In genomic region chr6:167827062-167827587, GRCh38 we compare ENCODE assay signal across 8 cellular contexts. TPM values are rescaled to one million over a fixed set of nuclear protein-coding genes. Genes with fewer than 3 reads are reported as not detected.
A peak's percentile ranks its signal among the peaks of the same experiment; 100 is the strongest.
DNase-seq lines count a peak whose midpoint lies in the region; ATAC-seq and TF ChIP-seq lines count a peak whose summit lies in the region.

No MANE protein-coding gene starts in this region.

- H3K4me1 ChIP-seq in HCT116 (ENCODE audit: control insufficient read depth in 1 of 2, insufficient read depth in 2 of 2, low read length in 2 of 2) (peaks cover 14 to 53% of the 10 kb centered on the region in 2 experiments), mesendoderm (ENCODE audit: control insufficient read depth, low read depth, low read length) (no peaks in the 10 kb centered on the region)

- peak overlapping the region; percentile 47 for H2BK15ac ChIP-seq in mesendoderm (replicated peaks; ENCODE audit: low read depth)

- H3K27ac Mint-ChIP-seq in central memory CD8-positive, alpha-beta T cell (ENCODE audit: low read depth): no peak overlapping the region

- peak overlapping the region; percentile 90; the same call in 1 of the 2 replicates for H3K4me2 ChIP-seq in HCT116 (ENCODE audit: low read length)
- H3K4me2 ChIP-seq in mesendoderm (ENCODE audit: low read length): no peak overlapping the region

- H3K9ac ChIP-seq in HCT116 (ENCODE audit: low read length) (peak overlapping the region; percentile 66; the same call in 1 of the 2 replicates), mesendoderm (ENCODE audit: low read length) (peak overlapping the region; percentile 89)

- H3K4me3 ChIP-seq in HCT116 (replicated peaks in 1 of 2; ENCODE audit: low read depth in 1 of 2, low read length in 2 of 2): peak overlapping the region; percentile 68 to 81; a peak in 3 of 4 replicates
- peak overlapping the region; percentile 63 for H3K4me3 ChIP-seq in MG63
- peak overlapping the region; percentile 78 for H3K4me3 ChIP-seq in mesendoderm (ENCODE audit: low read length)

- BruUV-seq in HCT116 (replicated peaks; lab: Mats Ljungman, UMichigan): no TSS peak

- H3K9me3 ChIP-seq in HCT116 (ENCODE audit: control insufficient read depth in 1 of 2, insufficient read depth in 1 of 2, low read depth in 1 of 2, low read length in 2 of 2): no peaks in the 10 kb centered on the region
- no peaks in the 10 kb centered on the region for H3K9me3 ChIP-seq in MG63

- H3K79me1 ChIP-seq in mesendoderm (ENCODE audit: low read length): peaks cover 2% of the 10 kb centered on the region

- no peaks in the 10 kb centered on the region for H3K27me3 ChIP-seq in HCT116 (ENCODE audit: insufficient read depth, low read length)
- H3K27me3 ChIP-seq in MG63: no peaks in the 10 kb centered on the region; the same call in 1 of the 2 replicates
- no peaks in the 10 kb centered on the region for H3K27me3 ChIP-seq in mesendoderm (ENCODE audit: insufficient read depth, low read length, poor library complexity)

- H3K27ac ChIP-seq in HCT116 (ENCODE audit: low read depth, low read length) (peak overlapping the region; percentile 59; the same call in 1 of the 2 replicates), mesendoderm (ENCODE audit: low read depth, low read length) (peak overlapping the region; percentile 97)

- no peak overlapping the region for H2BK5ac ChIP-seq in mesendoderm (ENCODE audit: low read length)

- peak overlapping the region; percentile 80 for H3K4me3 Mint-ChIP-seq in central memory CD8-positive, alpha-beta T cell

- H3K4ac ChIP-seq in mesendoderm (ENCODE audit: low read depth, low read length): peak overlapping the region; percentile 72

- POLR2A ChIA-PET in HCT116 (lab: Charles Lee): no interaction called here

- peaks cover 5% of the 10 kb centered on the region for H3K36me3 Mint-ChIP-seq in central memory CD8-positive, alpha-beta T cell (ENCODE audit: insufficient read depth)

- H3K4me1 Mint-ChIP-seq in central memory CD8-positive, alpha-beta T cell: peaks cover 12% of the 10 kb centered on the region

- H3K9me2 ChIP-seq in HCT116 (ENCODE audit: insufficient read depth): no peaks in the 10 kb centered on the region

- no CpG with 5 or more reads among the region's 77 CpGs for WGBS in mesendoderm (ENCODE audit: extremely low coverage, insufficient coverage, low lambda C conversion rate)

- H4K5ac ChIP-seq in mesendoderm (ENCODE audit: low read length): no peak overlapping the region

- ATAC-seq in HCT116: peak; percentile 56
- peak; percentile 6 for ATAC-seq in central memory CD8-positive, alpha-beta T cell (replicated peaks; ENCODE audit: extremely low read depth, poor library complexity, severe bottlenecking)

- no peak overlapping the region for H3K23ac ChIP-seq in mesendoderm (ENCODE audit: low read length)

- peaks cover 38% of the 10 kb centered on the region for H3K27me3 Mint-ChIP-seq in central memory CD8-positive, alpha-beta T cell

- H3K36me3 ChIP-seq in HCT116 (ENCODE audit: control insufficient read depth in 1 of 2, insufficient read depth in 2 of 2, low read length in 2 of 2) (no peaks in the 10 kb centered on the region), MG63 (no peaks in the 10 kb centered on the region; the same call in 1 of the 2 replicates), mesendoderm (ENCODE audit: control insufficient read depth, insufficient read depth, low read length) (peaks cover 3% of the 10 kb centered on the region)

- H3K79me2 ChIP-seq in HCT116 (ENCODE audit: insufficient read depth, low read length): peaks cover 46% of the 10 kb centered on the region
- H3K79me2 ChIP-seq in mesendoderm (ENCODE audit: control insufficient read depth, insufficient read depth, low read length): peaks cover 32% of the 10 kb centered on the region

- H2AFZ ChIP-seq in HCT116 (ENCODE audit: low read depth, low read length, poor library complexity, severe bottlenecking): no peak overlapping the region

- peak; percentile 72 for DNase-seq in activated effector memory CD4-positive, alpha-beta T cell treated with anti-CD3 and anti-CD28 coated beads, Interleukin-2, amount 50 U/mL, for 16 hours
- DNase-seq in activated effector memory CD4-positive, alpha-beta T cell treated with Interleukin-2 at 50 U/mL for 16 hours: no peak
- DNase-seq in HCT116 (ENCODE audit: low read depth, low spot score) (no peak), MG63 (peak; percentile 39), mesendoderm (peak; percentile 62), NCI-H2107 (lab: John Stamatoyannopoulos, UW) (no peak), OCI-M2 (lab: John Stamatoyannopoulos, UW; ENCODE audit: unreplicated experiment) (no peak)
- no peak for DNase-seq in central memory CD8-positive, alpha-beta T cell (ENCODE audit: low spot score in 2 of 2)

- TF ChIP-seq RAD21 in HCT116 (IDR thresholded peaks at IDR 0.05; ENCODE audit: low read depth): no peak

- peaks cover 23% of the 10 kb centered on the region for H4K20me1 ChIP-seq in HCT116 (ENCODE audit: insufficient read depth)

- CTCF ChIA-PET in HCT116 (lab: Charles Lee): no interaction called here

- H3K56ac ChIP-seq in mesendoderm (ENCODE audit: low read length): peak overlapping the region; percentile 95

- H4K8ac ChIP-seq in mesendoderm (ENCODE audit: low read depth, low read length): peak overlapping the region; percentile 86

- TF ChIP-seq POLR2A in HCT116 (IDR thresholded peaks at IDR 0.05; ENCODE audit: borderline replicate concordance, extremely low read depth, insufficient read depth, insufficient read length): no peak

- peak overlapping the region; percentile 19 for H2BK120ac ChIP-seq in mesendoderm (ENCODE audit: low read depth, low read length)

- no peak for TF ChIP-seq CTCF in HCT116 (IDR thresholded peaks at IDR 0.05 in 2 of 3, conservative IDR thresholded peaks at IDR 0.05 in 1 of 3; ENCODE audit: borderline replicate concordance in 1 of 3, insufficient read depth in 1 of 3, low read depth in 2 of 3, low read length in 2 of 3)

- intact Hi-C loops in HCT116 (cut with micrococcal nuclease): no loop called here

- H2AK5ac ChIP-seq in mesendoderm (ENCODE audit: low read length): no peak overlapping the region

- no peaks in the 10 kb centered on the region for H3K9me3 Mint-ChIP-seq in central memory CD8-positive, alpha-beta T cell

- RAD21 ChIA-PET in HCT116 (lab: Charles Lee; ENCODE audit: low non-redundant PET in 1 of 2, low total read pairs in 2 of 2, uncharacterized antibody in 2 of 2, unreplicated experiment in 2 of 2): no interaction called here

- peak overlapping the region; percentile 96 for H3K18ac ChIP-seq in mesendoderm (ENCODE audit: low read length)

TF ChIP-seq in HCT116, 20 proteins besides CTCF, POLR2A, EP300 and RAD21:
- TF ChIP-seq SRF (IDR thresholded peaks at IDR 0.05; ENCODE audit: low read depth): no peak
- peak; percentile 40 for TF ChIP-seq ZFX (IDR thresholded peaks at IDR 0.05)
- no peak for TF ChIP-seq SP1 (IDR thresholded peaks at IDR 0.05; ENCODE audit: low read depth)

RNA-seq across cellular contexts. Expression of gene AFDN, which starts 0.4 kb away (rescaled TPM):
- total RNA-seq in HCT116 (2021; ENCODE audit: unreplicated experiment): 59.4 TPM
- polyA plus RNA-seq in HCT116 (2012): 31.2 and 32.9 TPM in 2 replicates
- total RNA-seq in MG63 (2014; rRNA removed; shearing (Covaris generic); ENCODE audit: low replicate concordance): 19.9 and 39.0 TPM in 2 replicates
- polyA plus RNA-seq in mesendoderm (2013, experiment 1 of 2): 115 TPM
- polyA plus RNA-seq in mesendoderm (2013, experiment 2 of 2): 113 TPM

Comparison
In these comparisons a context has a peak if more than half of its experiments do, and no peak if none do; other contexts are left out.
1. DNase-seq: peak in activated effector memory CD4-positive, alpha-beta T cell treated with anti-CD3 and anti-CD28 coated beads, Interleukin-2, amount 50 U/mL, for 16 hours (single experiment), MG63 (single experiment) and mesendoderm (single experiment); none in activated effector memory CD4-positive, alpha-beta T cell treated with Interleukin-2 at 50 U/mL for 16 hours (single experiment), HCT116 (single experiment), central memory CD8-positive, alpha-beta T cell (0 of 2), NCI-H2107 (single experiment) and OCI-M2 (single experiment).
2. Peak in every context shown above with its lines, with median percentiles within 50 percentile points of each other: H3K4me3 ChIP-seq.